19 cellular contexts compared by ENCODE assay signal in the genomic region with DNA sequence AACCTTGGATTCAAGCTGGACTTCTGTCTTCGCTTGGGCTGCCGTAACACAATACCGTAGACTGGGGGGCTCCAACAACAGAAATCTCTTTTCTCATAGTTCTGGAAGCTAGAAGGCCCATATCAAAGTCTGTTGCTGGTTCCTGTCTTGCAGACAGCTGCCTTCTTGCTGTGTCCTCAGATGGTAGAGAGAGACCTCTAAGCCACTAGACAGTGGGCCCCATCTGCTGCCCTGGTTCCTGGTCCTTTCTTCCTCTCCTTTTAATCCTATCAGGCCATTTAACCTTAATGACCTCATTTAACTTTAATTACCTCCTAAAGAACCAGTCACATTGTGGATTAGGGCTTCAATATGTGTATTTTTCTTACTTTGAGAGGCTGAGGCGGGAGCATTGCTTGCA. TPM values are rescaled to one million over a fixed set of nuclear protein-coding genes. Genes with fewer than 3 reads are reported as not detected.
DNase-seq lines count a peak whose midpoint lies in the region; FAIRE-seq and TF ChIP-seq lines count a peak whose summit lies in the region.
"Had no signal": no experiment of that assay in that cellular context is flagged by ENCODE, and none has a peak within 500 bp of the region (broad histone marks: within the 10 kb centered on the region; RNA-seq: fewer than 3 reads in every experiment).

No MANE protein-coding gene starts in this region.

- no peaks in the 10 kb centered on the region for H3K27me3 Mint-ChIP-seq in neural progenitor cell (ENCODE audit: insufficient read depth, low read depth)
- H3K27me3 Mint-ChIP-seq: B cell; CD4-positive, CD25-positive, alpha-beta regulatory T cell; CD8-positive, alpha-beta memory T cell had no signal

- no peak overlapping the region for H3K9ac ChIP-seq in neural progenitor cell
- H3K9ac ChIP-seq: BLaER1 treated with 17β-estradiol and CSF1 and Interleukin-3, amounts not matched to agents 10 nM and 100 nM; GM23248 had no signal

- H3K4me1 Mint-ChIP-seq in neural progenitor cell: no peaks in the 10 kb centered on the region
- H3K4me1 Mint-ChIP-seq: B cell had no signal

- FAIRE-seq in D721Med (lab: Jason Lieb, UNC): peak; percentile 77
- FAIRE-seq: GM12892, GM18507 had no signal

- peaks cover 16% of the 10 kb centered on the region for H3K4me1 ChIP-seq in neural progenitor cell
- H3K4me1 ChIP-seq: HAP-1 had no signal

- H3K36me3 ChIP-seq in WERI-Rb-1: peaks cover 38% of the 10 kb centered on the region
- H3K36me3 ChIP-seq in neural progenitor cell: no peaks in the 10 kb centered on the region

- H3K4me3 Mint-ChIP-seq in neural progenitor cell: no peak overlapping the region
- H3K4me3 Mint-ChIP-seq: B cell; CD4-positive, CD25-positive, alpha-beta regulatory T cell; CD8-positive, alpha-beta memory T cell had no signal

- H3F3A ChIP-seq in neural progenitor cell (ENCODE audit: low read depth): peaks cover 7% of the 10 kb centered on the region

- H2AFZ ChIP-seq in neural progenitor cell (replicated peaks): no peak overlapping the region
- H2AFZ ChIP-seq: GM23248 had no signal

- H3K36me3 Mint-ChIP-seq in neural progenitor cell: peaks cover 7% of the 10 kb centered on the region

- no peaks in the 10 kb centered on the region for H3K9me3 ChIP-seq in WERI-Rb-1 (ENCODE audit: severe bottlenecking)
- H3K9me3 ChIP-seq in neural progenitor cell (ENCODE audit: low read depth): no peaks in the 10 kb centered on the region
- H3K9me3 ChIP-seq: BLaER1 treated with 17β-estradiol and CSF1 and Interleukin-3, amounts not matched to agents 10 nM and 100 nM; HAP-1 had no signal

- DNase-seq in D721Med (ENCODE audit: insufficient read length, low spot score) (no peak), NCI-H524 treated with DMSO at 0.1 percent for 48 hours (lab: John Stamatoyannopoulos, UW) (peak; percentile 87), WERI-Rb-1 (peak; percentile 91), neural progenitor cell (ENCODE audit: low spot score) (peak; percentile 42), C1 segment of cervical spinal cord (lab: John Stamatoyannopoulos, UW) (no peak), KG1 (lab: John Stamatoyannopoulos, UW) (no peak)
- no peak for DNase-seq in stimulated activated CD4-positive, alpha-beta T cell treated with anti-CD3 and anti-CD28 coated beads, Interleukin-4, amount 100 ng/mL, for 1 hour
- DNase-seq: CD4-positive, CD25-positive, alpha-beta regulatory T cell; CD8-positive, alpha-beta memory T cell; COR-L47; DMS153; DMS79; GDM1; GM23248 had no signal

- no peaks in the 10 kb centered on the region for H3K79me2 ChIP-seq in neural progenitor cell (ENCODE audit: low read depth)

- TF ChIP-seq CTCF in D721Med (IDR thresholded peaks at IDR 0.05; ENCODE audit: insufficient read depth, missing control alignments) (no peak), WERI-Rb-1 (IDR thresholded peaks at IDR 0.05; ENCODE audit: low read depth, low read length) (no peak), neural progenitor cell (IDR thresholded peaks at IDR 0.05) (no peak)

- no peaks in the 10 kb centered on the region for H3K27me3 ChIP-seq in WERI-Rb-1 (ENCODE audit: insufficient read depth, low read depth, severe bottlenecking)
- H3K27me3 ChIP-seq in neural progenitor cell: no peaks in the 10 kb centered on the region
- H3K27me3 ChIP-seq: BLaER1 treated with 17β-estradiol and CSF1 and Interleukin-3, amounts not matched to agents 10 nM and 100 nM had no signal

- no peak overlapping the region for H3K27ac Mint-ChIP-seq in neural progenitor cell
- H3K27ac Mint-ChIP-seq: B cell had no signal

- peak overlapping the region; percentile 19 for H3K4me2 ChIP-seq in neural progenitor cell

- H3K27ac ChIP-seq in WERI-Rb-1 (peak overlapping the region; percentile 90), neural progenitor cell (no peak overlapping the region)
- H3K27ac ChIP-seq: BLaER1 treated with 17β-estradiol and CSF1 and Interleukin-3, amounts not matched to agents 10 nM and 100 nM; GM23248 had no signal

- H4K20me1 ChIP-seq in neural progenitor cell (ENCODE audit: low read depth): peaks cover 6% of the 10 kb centered on the region

- no peaks in the 10 kb centered on the region for H3K9me3 Mint-ChIP-seq in neural progenitor cell
- H3K9me3 Mint-ChIP-seq: CD4-positive, CD25-positive, alpha-beta regulatory T cell; CD8-positive, alpha-beta memory T cell had no signal

- H3K4me3 ChIP-seq in WERI-Rb-1 (ENCODE audit: low read depth, low read length) (no peak overlapping the region; the same call in 1 of the 2 replicates), neural progenitor cell (no peak overlapping the region)
- H3K4me3 ChIP-seq: BLaER1 treated with 17β-estradiol and CSF1 and Interleukin-3, amounts not matched to agents 10 nM and 100 nM; GM23248; HAP-1 had no signal

RNA-seq across cellular contexts. Expression of gene CEP164, which starts 9.4 kb away (rescaled TPM):
- 24.2 and 26.0 TPM in 2 replicates for total RNA-seq in neural progenitor cell (ENCODE audit: low replicate concordance)

RNA-seq across cellular contexts. Expression of gene BACE1, which starts 21.0 kb away (rescaled TPM):
- total RNA-seq in neural progenitor cell (ENCODE audit: low replicate concordance): 8.2 and 16.3 TPM in 2 replicates
- total RNA-seq: B cell had no signal

RNA-seq across cellular contexts. Expression of gene BACE1-AS, which starts 45.9 kb away (rescaled TPM):
- 7.6 and 10.3 TPM in 2 replicates for total RNA-seq in neural progenitor cell (ENCODE audit: low replicate concordance)

Comparison
In these comparisons a context has a peak if more than half of its experiments do, and no peak if none do; other contexts are left out.
1. DNase-seq: peak in NCI-H524 treated with DMSO at 0.1 percent for 48 hours (single experiment), WERI-Rb-1 (single experiment) and neural progenitor cell (single experiment); none in D721Med (single experiment), stimulated activated CD4-positive, alpha-beta T cell treated with anti-CD3 and anti-CD28 coated beads, Interleukin-4, amount 100 ng/mL, for 1 hour (single experiment), C1 segment of cervical spinal cord (0 of 14) and KG1 (single experiment).